Comparison of ENCODE assay signal across 1 cellular context in the genomic region with DNA sequence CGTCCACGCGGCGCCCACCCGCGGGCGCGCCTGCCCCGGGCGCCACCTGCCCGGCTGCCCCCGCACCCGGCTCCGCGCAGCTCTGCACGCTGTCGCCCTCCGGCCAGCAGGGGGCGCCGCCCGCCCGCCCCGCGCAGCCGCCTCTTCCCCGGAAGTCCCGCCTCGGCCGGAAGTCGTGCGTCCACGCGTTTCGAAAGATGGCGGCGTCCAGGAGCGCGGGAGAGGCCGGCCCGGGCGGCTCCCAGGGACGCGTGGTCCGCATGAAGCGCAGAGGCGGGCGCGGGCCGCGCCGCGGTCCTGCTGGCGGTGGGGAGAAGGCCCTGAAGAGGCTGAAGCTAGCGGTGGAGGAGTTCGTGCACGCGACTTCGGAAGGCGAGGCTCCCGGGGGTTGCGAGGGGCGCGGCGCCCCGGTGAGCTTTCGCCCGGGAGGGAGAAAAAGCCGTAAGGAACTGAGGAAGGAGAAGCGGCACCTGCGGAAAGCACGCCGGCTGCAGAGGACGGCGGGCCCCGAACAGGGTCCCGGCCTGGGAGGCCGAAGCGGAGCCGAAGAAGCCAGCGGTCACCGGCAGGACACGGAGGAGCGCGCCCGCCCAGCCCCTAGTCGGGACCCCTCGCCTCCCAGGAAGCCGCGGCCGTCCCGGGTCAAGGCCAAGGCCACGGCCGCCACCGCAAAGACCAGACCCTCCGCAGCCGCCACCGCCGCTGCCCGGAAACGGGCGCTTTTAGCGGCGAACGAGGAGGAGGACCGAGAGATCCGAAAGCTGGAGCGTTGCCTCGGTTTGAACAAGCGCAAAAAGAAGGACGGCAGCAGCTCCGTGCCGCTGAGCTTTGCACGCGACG.
A peak's percentile ranks its signal among the peaks of the same experiment; 100 is the strongest.
TF ChIP-seq lines count a peak whose summit lies in the region.

A gene with protein sequence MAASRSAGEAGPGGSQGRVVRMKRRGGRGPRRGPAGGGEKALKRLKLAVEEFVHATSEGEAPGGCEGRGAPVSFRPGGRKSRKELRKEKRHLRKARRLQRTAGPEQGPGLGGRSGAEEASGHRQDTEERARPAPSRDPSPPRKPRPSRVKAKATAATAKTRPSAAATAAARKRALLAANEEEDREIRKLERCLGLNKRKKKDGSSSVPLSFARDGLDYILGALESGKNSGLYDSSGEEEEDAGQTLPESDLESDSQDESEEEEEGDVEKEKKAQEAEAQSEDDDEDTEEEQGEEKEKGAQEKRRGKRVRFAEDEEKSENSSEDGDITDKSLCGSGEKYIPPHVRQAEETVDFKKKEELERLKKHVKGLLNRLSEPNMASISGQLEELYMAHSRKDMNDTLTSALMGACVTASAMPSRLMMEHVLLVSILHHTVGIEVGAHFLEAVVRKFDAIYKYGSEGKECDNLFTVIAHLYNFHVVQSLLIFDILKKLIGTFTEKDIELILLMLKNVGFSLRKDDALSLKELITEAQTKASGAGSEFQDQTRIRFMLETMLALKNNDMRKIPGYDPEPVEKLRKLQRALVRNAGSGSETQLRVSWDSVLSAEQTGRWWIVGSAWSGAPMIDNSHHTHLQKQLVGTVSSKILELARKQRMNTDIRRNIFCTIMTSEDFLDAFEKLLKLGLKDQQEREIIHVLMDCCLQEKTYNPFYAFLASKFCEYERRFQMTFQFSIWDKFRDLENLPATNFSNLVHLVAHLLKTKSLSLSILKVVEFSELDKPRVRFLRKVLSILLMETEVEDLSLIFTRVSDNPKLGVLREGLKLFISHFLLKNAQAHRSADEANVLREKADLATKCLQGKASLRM (plus strand): TSS at position 172 of the 840 bp plus-strand sequence. CDS start 26 bp downstream, at position 198.

TF ChIP-seq in HepG2, 621 proteins besides CTCF, POLR2A, EP300 and RAD21 (continued from another document and continues in another):
- TF ChIP-seq, protein P1, sequence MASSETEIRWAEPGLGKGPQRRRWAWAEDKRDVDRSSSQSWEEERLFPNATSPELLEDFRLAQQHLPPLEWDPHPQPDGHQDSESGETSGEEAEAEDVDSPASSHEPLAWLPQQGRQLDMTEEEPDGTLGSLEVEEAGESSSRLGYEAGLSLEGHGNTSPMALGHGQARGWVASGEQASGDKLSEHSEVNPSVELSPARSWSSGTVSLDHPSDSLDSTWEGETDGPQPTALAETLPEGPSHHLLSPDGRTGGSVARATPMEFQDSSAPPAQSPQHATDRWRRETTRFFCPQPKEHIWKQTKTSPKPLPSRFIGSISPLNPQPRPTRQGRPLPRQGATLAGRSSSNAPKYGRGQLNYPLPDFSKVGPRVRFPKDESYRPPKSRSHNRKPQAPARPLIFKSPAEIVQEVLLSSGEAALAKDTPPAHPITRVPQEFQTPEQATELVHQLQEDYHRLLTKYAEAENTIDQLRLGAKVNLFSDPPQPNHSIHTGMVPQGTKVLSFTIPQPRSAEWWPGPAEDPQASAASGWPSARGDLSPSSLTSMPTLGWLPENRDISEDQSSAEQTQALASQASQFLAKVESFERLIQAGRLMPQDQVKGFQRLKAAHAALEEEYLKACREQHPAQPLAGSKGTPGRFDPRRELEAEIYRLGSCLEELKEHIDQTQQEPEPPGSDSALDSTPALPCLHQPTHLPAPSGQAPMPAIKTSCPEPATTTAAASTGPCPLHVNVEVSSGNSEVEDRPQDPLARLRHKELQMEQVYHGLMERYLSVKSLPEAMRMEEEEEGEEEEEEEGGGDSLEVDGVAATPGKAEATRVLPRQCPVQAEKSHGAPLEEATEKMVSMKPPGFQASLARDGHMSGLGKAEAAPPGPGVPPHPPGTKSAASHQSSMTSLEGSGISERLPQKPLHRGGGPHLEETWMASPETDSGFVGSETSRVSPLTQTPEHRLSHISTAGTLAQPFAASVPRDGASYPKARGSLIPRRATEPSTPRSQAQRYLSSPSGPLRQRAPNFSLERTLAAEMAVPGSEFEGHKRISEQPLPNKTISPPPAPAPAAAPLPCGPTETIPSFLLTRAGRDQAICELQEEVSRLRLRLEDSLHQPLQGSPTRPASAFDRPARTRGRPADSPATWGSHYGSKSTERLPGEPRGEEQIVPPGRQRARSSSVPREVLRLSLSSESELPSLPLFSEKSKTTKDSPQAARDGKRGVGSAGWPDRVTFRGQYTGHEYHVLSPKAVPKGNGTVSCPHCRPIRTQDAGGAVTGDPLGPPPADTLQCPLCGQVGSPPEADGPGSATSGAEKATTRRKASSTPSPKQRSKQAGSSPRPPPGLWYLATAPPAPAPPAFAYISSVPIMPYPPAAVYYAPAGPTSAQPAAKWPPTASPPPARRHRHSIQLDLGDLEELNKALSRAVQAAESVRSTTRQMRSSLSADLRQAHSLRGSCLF (CRISPR knock-in tag; IDR thresholded peaks at IDR 0.05; ENCODE audit: borderline replicate concordance): no peak
- TF ChIP-seq, protein P2, sequence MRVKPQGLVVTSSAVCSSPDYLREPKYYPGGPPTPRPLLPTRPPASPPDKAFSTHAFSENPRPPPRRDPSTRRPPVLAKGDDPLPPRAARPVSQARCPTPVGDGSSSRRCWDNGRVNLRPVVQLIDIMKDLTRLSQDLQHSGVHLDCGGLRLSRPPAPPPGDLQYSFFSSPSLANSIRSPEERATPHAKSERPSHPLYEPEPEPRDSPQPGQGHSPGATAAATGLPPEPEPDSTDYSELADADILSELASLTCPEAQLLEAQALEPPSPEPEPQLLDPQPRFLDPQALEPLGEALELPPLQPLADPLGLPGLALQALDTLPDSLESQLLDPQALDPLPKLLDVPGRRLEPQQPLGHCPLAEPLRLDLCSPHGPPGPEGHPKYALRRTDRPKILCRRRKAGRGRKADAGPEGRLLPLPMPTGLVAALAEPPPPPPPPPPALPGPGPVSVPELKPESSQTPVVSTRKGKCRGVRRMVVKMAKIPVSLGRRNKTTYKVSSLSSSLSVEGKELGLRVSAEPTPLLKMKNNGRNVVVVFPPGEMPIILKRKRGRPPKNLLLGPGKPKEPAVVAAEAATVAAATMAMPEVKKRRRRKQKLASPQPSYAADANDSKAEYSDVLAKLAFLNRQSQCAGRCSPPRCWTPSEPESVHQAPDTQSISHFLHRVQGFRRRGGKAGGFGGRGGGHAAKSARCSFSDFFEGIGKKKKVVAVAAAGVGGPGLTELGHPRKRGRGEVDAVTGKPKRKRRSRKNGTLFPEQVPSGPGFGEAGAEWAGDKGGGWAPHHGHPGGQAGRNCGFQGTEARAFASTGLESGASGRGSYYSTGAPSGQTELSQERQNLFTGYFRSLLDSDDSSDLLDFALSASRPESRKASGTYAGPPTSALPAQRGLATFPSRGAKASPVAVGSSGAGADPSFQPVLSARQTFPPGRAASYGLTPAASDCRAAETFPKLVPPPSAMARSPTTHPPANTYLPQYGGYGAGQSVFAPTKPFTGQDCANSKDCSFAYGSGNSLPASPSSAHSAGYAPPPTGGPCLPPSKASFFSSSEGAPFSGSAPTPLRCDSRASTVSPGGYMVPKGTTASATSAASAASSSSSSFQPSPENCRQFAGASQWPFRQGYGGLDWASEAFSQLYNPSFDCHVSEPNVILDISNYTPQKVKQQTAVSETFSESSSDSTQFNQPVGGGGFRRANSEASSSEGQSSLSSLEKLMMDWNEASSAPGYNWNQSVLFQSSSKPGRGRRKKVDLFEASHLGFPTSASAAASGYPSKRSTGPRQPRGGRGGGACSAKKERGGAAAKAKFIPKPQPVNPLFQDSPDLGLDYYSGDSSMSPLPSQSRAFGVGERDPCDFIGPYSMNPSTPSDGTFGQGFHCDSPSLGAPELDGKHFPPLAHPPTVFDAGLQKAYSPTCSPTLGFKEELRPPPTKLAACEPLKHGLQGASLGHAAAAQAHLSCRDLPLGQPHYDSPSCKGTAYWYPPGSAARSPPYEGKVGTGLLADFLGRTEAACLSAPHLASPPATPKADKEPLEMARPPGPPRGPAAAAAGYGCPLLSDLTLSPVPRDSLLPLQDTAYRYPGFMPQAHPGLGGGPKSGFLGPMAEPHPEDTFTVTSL (CRISPR knock-in tag; IDR thresholded peaks at IDR 0.05; ENCODE audit: borderline replicate concordance): 0 out of 2 replicates have a peak, but pooled peaks have one; percentile 56
- TF ChIP-seq ZNF776 (CRISPR knock-in tag; IDR thresholded peaks at IDR 0.05): no peak; the same call in 1 of the 2 replicates
- TF ChIP-seq, protein P3, sequence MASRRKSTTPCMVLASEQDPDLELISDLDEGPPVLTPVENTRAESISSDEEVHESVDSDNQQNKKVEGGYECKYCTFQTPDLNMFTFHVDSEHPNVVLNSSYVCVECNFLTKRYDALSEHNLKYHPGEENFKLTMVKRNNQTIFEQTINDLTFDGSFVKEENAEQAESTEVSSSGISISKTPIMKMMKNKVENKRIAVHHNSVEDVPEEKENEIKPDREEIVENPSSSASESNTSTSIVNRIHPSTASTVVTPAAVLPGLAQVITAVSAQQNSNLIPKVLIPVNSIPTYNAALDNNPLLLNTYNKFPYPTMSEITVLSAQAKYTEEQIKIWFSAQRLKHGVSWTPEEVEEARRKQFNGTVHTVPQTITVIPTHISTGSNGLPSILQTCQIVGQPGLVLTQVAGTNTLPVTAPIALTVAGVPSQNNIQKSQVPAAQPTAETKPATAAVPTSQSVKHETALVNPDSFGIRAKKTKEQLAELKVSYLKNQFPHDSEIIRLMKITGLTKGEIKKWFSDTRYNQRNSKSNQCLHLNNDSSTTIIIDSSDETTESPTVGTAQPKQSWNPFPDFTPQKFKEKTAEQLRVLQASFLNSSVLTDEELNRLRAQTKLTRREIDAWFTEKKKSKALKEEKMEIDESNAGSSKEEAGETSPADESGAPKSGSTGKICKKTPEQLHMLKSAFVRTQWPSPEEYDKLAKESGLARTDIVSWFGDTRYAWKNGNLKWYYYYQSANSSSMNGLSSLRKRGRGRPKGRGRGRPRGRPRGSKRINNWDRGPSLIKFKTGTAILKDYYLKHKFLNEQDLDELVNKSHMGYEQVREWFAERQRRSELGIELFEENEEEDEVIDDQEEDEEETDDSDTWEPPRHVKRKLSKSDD (CRISPR knock-in tag; IDR thresholded peaks at IDR 0.05; ENCODE audit: low read depth): peak; percentile 76; the same call in 1 of the 2 replicates
- TF ChIP-seq, protein P4, sequence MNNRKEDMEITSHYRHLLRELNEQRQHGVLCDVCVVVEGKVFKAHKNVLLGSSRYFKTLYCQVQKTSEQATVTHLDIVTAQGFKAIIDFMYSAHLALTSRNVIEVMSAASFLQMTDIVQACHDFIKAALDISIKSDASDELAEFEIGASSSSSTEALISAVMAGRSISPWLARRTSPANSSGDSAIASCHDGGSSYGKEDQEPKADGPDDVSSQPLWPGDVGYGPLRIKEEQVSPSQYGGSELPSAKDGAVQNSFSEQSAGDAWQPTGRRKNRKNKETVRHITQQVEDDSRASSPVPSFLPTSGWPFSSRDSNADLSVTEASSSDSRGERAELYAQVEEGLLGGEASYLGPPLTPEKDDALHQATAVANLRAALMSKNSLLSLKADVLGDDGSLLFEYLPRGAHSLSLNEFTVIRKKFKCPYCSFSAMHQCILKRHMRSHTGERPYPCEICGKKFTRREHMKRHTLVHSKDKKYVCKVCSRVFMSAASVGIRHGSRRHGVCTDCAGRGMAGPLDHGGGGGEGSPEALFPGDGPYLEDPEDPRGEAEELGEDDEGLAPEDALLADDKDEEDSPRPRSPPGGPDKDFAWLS (CRISPR knock-in tag; IDR thresholded peaks at IDR 0.05; ENCODE audit: borderline replicate concordance): no peak
- TF ChIP-seq, protein P5, sequence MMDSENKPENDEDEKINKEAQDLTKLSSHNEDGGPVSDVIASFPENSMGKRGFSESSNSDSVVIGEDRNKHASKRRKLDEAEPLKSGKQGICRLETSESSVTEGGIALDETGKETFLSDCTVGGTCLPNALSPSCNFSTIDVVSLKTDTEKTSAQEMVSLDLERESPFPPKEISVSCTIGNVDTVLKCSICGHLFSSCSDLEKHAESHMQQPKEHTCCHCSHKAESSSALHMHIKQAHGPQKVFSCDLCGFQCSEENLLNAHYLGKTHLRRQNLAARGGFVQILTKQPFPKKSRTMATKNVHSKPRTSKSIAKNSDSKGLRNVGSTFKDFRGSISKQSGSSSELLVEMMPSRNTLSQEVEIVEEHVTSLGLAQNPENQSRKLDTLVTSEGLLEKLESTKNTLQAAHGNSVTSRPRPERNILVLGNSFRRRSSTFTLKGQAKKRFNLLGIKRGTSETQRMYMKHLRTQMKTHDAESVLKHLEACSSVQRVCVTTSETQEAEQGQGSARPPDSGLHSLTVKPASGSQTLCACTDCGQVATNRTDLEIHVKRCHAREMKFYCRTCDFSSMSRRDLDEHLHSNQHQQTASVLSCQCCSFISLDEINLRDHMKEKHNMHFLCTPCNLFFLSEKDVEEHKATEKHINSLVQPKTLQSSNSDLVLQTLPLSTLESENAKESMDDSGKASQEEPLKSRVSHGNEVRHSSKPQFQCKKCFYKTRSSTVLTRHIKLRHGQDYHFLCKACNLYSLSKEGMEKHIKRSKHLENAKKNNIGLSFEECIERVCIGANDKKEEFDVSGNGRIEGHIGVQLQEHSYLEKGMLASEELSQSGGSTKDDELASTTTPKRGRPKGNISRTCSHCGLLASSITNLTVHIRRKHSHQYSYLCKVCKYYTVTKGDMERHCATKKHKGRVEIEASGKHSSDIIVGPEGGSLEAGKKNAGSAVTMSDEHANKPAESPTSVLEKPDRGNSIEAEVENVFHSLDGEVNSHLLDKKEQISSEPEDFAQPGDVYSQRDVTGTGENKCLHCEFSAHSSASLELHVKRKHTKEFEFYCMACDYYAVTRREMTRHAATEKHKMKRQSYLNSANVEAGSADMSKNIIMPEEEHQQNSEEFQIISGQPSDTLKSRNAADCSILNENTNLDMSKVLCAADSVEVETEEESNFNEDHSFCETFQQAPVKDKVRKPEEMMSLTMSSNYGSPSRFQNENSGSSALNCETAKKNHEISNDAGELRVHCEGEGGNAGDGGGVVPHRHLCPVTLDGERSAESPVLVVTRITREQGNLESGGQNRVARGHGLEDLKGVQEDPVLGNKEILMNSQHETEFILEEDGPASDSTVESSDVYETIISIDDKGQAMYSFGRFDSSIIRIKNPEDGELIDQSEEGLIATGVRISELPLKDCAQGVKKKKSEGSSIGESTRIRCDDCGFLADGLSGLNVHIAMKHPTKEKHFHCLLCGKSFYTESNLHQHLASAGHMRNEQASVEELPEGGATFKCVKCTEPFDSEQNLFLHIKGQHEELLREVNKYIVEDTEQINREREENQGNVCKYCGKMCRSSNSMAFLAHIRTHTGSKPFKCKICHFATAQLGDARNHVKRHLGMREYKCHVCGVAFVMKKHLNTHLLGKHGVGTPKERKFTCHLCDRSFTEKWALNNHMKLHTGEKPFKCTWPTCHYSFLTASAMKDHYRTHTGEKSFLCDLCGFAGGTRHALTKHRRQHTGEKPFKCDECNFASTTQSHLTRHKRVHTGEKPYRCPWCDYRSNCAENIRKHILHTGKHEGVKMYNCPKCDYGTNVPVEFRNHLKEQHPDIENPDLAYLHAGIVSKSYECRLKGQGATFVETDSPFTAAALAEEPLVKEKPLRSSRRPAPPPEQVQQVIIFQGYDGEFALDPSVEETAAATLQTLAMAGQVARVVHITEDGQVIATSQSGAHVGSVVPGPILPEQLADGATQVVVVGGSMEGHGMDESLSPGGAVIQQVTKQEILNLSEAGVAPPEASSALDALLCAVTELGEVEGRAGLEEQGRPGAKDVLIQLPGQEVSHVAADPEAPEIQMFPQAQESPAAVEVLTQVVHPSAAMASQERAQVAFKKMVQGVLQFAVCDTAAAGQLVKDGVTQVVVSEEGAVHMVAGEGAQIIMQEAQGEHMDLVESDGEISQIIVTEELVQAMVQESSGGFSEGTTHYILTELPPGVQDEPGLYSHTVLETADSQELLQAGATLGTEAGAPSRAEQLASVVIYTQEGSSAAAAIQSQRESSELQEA (CRISPR knock-in tag; IDR thresholded peaks at IDR 0.05; ENCODE audit: not compliant biosample characterization): no peak
- TF ChIP-seq ZNF510 (CRISPR knock-in tag; IDR thresholded peaks at IDR 0.05; ENCODE audit: low read depth): peak; percentile 78
